22 cellular contexts compared by ENCODE assay signal in genomic region chr5:749101-749670, GRCh38. TPM values are rescaled to one million over a fixed set of nuclear protein-coding genes. Genes with fewer than 3 reads are reported as not detected.
DNase-seq lines count a peak whose midpoint lies in the region; TF ChIP-seq lines count a peak whose summit lies in the region.
"Had no signal": no experiment of that assay in that cellular context is flagged by ENCODE, and none has a peak within 500 bp of the region (broad histone marks: within the 10 kb centered on the region; RNA-seq: fewer than 3 reads in every experiment).

No MANE protein-coding gene starts in this region.

- no peak overlapping the region for H3K4me3 Mint-ChIP-seq in activated T-cell treated with anti-CD3 and anti-CD28 coated beads, Interleukin-2, amount 50 U/mL, for 24 hours
- H3K4me3 Mint-ChIP-seq: CD4-positive, alpha-beta T cell had no signal

- intact Hi-C loops in cardiac septum (cut with DNase I): no loop called here

- peaks cover 2% of the 10 kb centered on the region for H3K4me1 Mint-ChIP-seq in activated T-cell treated with anti-CD3 and anti-CD28 coated beads, Interleukin-2, amount 50 U/mL, for 24 hours (ENCODE audit: low read depth)

- DNase-seq in activated T-cell treated with anti-CD3 and anti-CD28 coated beads, Interleukin-2, amount 50 U/mL, for 24 hours: peak; percentile 26
- DNase-seq in activated T-cell treated with anti-CD3 and anti-CD28 coated beads for 4 hours (no peak), GM13977 (ENCODE audit: low spot score) (peak; percentile 3), ecto neural progenitor cell (ENCODE audit: low spot score) (peak; percentile 28), GM10248 (ENCODE audit: extremely low spot score) (no peak), cardiac septum (ENCODE audit: low spot score) (no peak), ureter (ENCODE audit: low spot score) (no peak)
- DNase-seq in stimulated activated CD8-positive, alpha-beta memory T cell treated with anti-CD3 and anti-CD28 coated beads, Interleukin-4, amount 100 ng/mL, for 48 hours: peak; percentile 24
- DNase-seq: COR-L47, DMS79, KBM-7, NCI-H1092, NCI-H1436 treated with DMSO at 0.1 percent for 48 hours, NCI-H2029 treated with DMSO at 0.1 percent for 48 hours, NCI-H226, NCI-H510A treated with DMSO at 0.1 percent for 48 hours, NCI-H748 treated with DMSO at 0.1 percent for 48 hours, PC-9, RPMI8226, SHP77 had no signal

- in situ Hi-C loops in GM13977 (cut with MboI; ENCODE audit: low pct_unique_long_range_greater_than_20kb, low sequenced_read_pairs, unreplicated experiment): no loop called here

- H3K27ac Mint-ChIP-seq in activated T-cell treated with anti-CD3 and anti-CD28 coated beads, Interleukin-2, amount 50 U/mL, for 24 hours: no peak overlapping the region
- H3K27ac Mint-ChIP-seq: CD4-positive, alpha-beta T cell had no signal

- CTCF ChIA-PET in GM10248 (lab: Yijun Ruan, JAX): no interaction called here

- POLR2A ChIA-PET in GM10248 (lab: Yijun Ruan, JAX): no interaction called here

- no peaks in the 10 kb centered on the region for H3K27me3 Mint-ChIP-seq in activated T-cell treated with anti-CD3 and anti-CD28 coated beads, Interleukin-2, amount 50 U/mL, for 24 hours
- H3K27me3 Mint-ChIP-seq: CD4-positive, alpha-beta T cell had no signal

- no peaks in the 10 kb centered on the region for H3K9me3 Mint-ChIP-seq in activated T-cell treated with anti-CD3 and anti-CD28 coated beads, Interleukin-2, amount 50 U/mL, for 24 hours
- H3K9me3 Mint-ChIP-seq: CD4-positive, alpha-beta T cell had no signal

- H3K36me3 Mint-ChIP-seq in activated T-cell treated with anti-CD3 and anti-CD28 coated beads, Interleukin-2, amount 50 U/mL, for 24 hours (ENCODE audit: low read depth): no peaks in the 10 kb centered on the region

- no peak for TF ChIP-seq CTCF in GM13977 (IDR thresholded peaks at IDR 0.05; ENCODE audit: extremely low read depth, insufficient read depth, missing control alignments)
- no peak for TF ChIP-seq CTCF in GM10248 (IDR thresholded peaks at IDR 0.05; ENCODE audit: control extremely low read depth, extremely low read depth, low read depth, missing control alignments)

RNA-seq across cellular contexts. Expression of gene ZDHHC11B, which starts 35.3 kb away (rescaled TPM):
- total RNA-seq in cardiac septum (5.5 TPM), ureter (15.6 TPM)
- total RNA-seq: GM12878 had no signal

RNA-seq across cellular contexts. Expression of gene TPPP, which starts 56.0 kb away (rescaled TPM):
- total RNA-seq in cardiac septum (7.3 TPM), ureter (7.5 TPM)

Comparison
In these comparisons a context has a peak if more than half of its experiments do, and no peak if none do; other contexts are left out.
1. DNase-seq: peak in activated T-cell treated with anti-CD3 and anti-CD28 coated beads, Interleukin-2, amount 50 U/mL, for 24 hours (single experiment), GM13977 (single experiment), ecto neural progenitor cell (single experiment) and stimulated activated CD8-positive, alpha-beta memory T cell treated with anti-CD3 and anti-CD28 coated beads, Interleukin-4, amount 100 ng/mL, for 48 hours (single experiment); none in activated T-cell treated with anti-CD3 and anti-CD28 coated beads for 4 hours (single experiment), GM10248 (single experiment), cardiac septum (single experiment) and ureter (single experiment).